In the genomic region with DNA sequence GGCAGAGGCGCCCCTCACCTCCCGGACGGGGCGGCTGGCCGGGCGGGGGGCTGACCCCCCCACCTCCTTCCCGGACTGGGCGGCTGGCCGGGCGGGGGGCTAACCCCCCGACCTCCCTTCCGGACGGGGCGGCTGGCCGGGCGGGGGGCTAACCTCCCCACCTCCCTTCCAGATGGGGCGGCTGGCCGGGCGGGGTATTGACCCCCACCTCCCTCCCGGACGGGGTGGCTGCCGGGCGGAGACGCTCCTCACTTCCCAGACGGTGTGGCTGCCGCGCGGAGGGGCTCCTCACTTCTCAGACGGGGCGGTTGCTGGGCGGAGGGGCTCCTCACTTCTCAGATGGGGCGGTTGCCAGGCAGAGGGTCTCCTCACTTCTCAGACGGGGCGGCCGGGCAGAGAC, we compare ENCODE assay signal across 2 cellular contexts. TPM values are rescaled to one million over a fixed set of nuclear protein-coding genes. Genes with fewer than 3 reads are reported as not detected.
"Had no signal": no experiment of that assay in that cellular context is flagged by ENCODE, and none has a peak within 500 bp of the region (broad histone marks: within the 10 kb centered on the region; RNA-seq: fewer than 3 reads in every experiment).

No MANE protein-coding gene starts in this region.

RNA-seq across cellular contexts. Expression of gene ST6GALNAC3, which starts 37.8 kb away (rescaled TPM):
- total RNA-seq: HepG2, HT-29 had no signal
